ENCODE assay signal across 6 cellular contexts in the genomic region with DNA sequence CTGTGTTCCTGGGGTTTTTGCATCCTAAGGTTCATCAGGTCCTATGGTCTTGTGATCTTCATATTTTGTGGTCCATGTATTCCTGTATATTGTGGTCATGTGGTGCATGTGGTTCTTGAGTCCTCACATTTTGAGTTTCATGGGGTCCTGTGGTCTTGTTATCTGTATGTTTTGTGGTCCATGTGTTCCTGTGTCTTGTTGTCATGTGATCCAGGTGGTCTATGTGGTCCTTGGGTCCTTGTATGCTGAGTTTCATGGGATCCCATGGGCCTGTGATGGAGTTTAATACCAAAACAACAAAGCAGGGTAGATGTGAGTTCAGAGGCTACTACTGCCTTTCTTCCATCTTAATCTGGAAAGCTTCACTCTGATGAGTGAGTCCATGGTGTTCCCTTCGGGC.
"Had no signal": no experiment of that assay in that cellular context is flagged by ENCODE, and none has a peak within 500 bp of the region (broad histone marks: within the 10 kb centered on the region; RNA-seq: fewer than 3 reads in every experiment).

No MANE protein-coding gene starts in this region.

- H3K27ac ChIP-seq: HL-60 had no signal

- ATAC-seq: HepG2, K562 had no signal

- H3K9me3 Mint-ChIP-seq: IgD-negative memory B cell had no signal

- DNase-seq: IMR-90, KBM-7 had no signal

- H3K27ac Mint-ChIP-seq: IgD-negative memory B cell had no signal

- H3K4me1 Mint-ChIP-seq: IgD-negative memory B cell had no signal

- H3K4me3 ChIP-seq: K562 had no signal

- H3K36me3 Mint-ChIP-seq: IgD-negative memory B cell had no signal

- H3K4me3 Mint-ChIP-seq: IgD-negative memory B cell had no signal
